In genomic region chr10:112294169-112294568, GRCh38 we compare ENCODE assay signal across 39 cellular contexts. TPM values are rescaled to one million over a fixed set of nuclear protein-coding genes. Genes with fewer than 3 reads are reported as not detected.
"Had no signal": no experiment of that assay in that cellular context is flagged by ENCODE, and none has a peak within 500 bp of the region (broad histone marks: within the 10 kb centered on the region; RNA-seq: fewer than 3 reads in every experiment).

No MANE protein-coding gene starts in this region.

- H3K27me3 ChIP-seq: ascending aorta, cardiac muscle cell had no signal

- H3K4me3 ChIP-seq: ascending aorta, cardiac muscle cell had no signal

- H3K9me3 ChIP-seq: ascending aorta had no signal

- ATAC-seq: activated CD4-positive, alpha-beta T cell treated with anti-CD3 and anti-CD28 coated beads for 36 hours; activated CD4-positive, CD25-positive, alpha-beta regulatory T cell treated with anti-CD3 and anti-CD28 coated beads, Interleukin-2, amount 50 U/mL, for 24 hours; activated CD8-positive, alpha-beta memory T cell treated with anti-CD3 and anti-CD28 coated beads, Interleukin-2, amount 10 ng/mL, durations not matched to agents 7 days and 5 days; activated CD8-positive, alpha-beta T cell treated with anti-CD3 and anti-CD28 coated beads, Interleukin-2, amount 10 ng/mL, durations not matched to agents 7 days and 5 days; activated naive CD8-positive, alpha-beta T cell treated with anti-CD3 and anti-CD28 coated beads, Interleukin-2, amount 50 U/mL, for 24 hours; WTC11 had no signal

- H3K36me3 Mint-ChIP-seq: activated CD8-positive, alpha-beta memory T cell treated with anti-CD3 and anti-CD28 coated beads, Interleukin-2, amount 10 ng/mL, durations not matched to agents 7 days and 5 days; activated naive CD4-positive, alpha-beta T cell treated with anti-CD3 and anti-CD28 coated beads, Interleukin-2, amount 10 ng/mL, durations not matched to agents 7 days and 5 days; activated naive CD4-positive, alpha-beta T cell treated with anti-CD3 and anti-CD28 coated beads, Interleukin-2, amount 50 U/mL, for 24 hours; activated naive CD8-positive, alpha-beta T cell; activated naive CD8-positive, alpha-beta T cell treated with anti-CD3 and anti-CD28 coated beads, Interleukin-2, amount 10 ng/mL, durations not matched to agents 7 days and 5 days; brain; WTC11 had no signal

- H3K27ac ChIP-seq: ascending aorta, cardiac muscle cell, VCaP had no signal

- H3K27ac Mint-ChIP-seq: activated CD4-positive, alpha-beta memory T cell treated with anti-CD3 and anti-CD28 coated beads, Interleukin-2, amount 10 ng/mL, durations not matched to agents 7 days and 5 days; activated CD4-positive, alpha-beta T cell treated with anti-CD3 and anti-CD28 coated beads for 36 hours; activated CD4-positive, alpha-beta T cell treated with anti-CD3 and anti-CD28 coated beads, Interleukin-2, amount 10 ng/mL, durations not matched to agents 7 days and 5 days; activated CD8-positive, alpha-beta memory T cell treated with anti-CD3 and anti-CD28 coated beads, Interleukin-2, amount 10 ng/mL, durations not matched to agents 7 days and 5 days; activated CD8-positive, alpha-beta T cell treated with anti-CD3 and anti-CD28 coated beads, Interleukin-2, amount 10 ng/mL, durations not matched to agents 7 days and 5 days; activated naive CD4-positive, alpha-beta T cell treated with anti-CD3 and anti-CD28 coated beads, Interleukin-2, amount 10 ng/mL, durations not matched to agents 7 days and 5 days; activated naive CD4-positive, alpha-beta T cell treated with anti-CD3 and anti-CD28 coated beads, Interleukin-2, amount 50 U/mL, for 24 hours; activated naive CD8-positive, alpha-beta T cell; activated naive CD8-positive, alpha-beta T cell treated with anti-CD3 and anti-CD28 coated beads, Interleukin-2, amount 10 ng/mL, durations not matched to agents 7 days and 5 days; activated naive CD8-positive, alpha-beta T cell treated with anti-CD3 and anti-CD28 coated beads, Interleukin-2, amount 50 U/mL, for 24 hours; activated T-cell treated with anti-CD3 and anti-CD28 coated beads, Interleukin-2, amount 50 U/mL, for 24 hours; activated T-helper 2 cell treated with anti-CD3 and anti-CD28 coated beads, Interferon-gamma antibody, Interleukin-2, Interleukin-4, amounts not matched to agents 10 μg/mL and 5 μg/mL and 100 μg/mL, durations not matched to agents 14 hours and 24 hours and 36 hours; T-helper 2 cell treated with Interferon-gamma antibody and Interleukin-4, amounts not matched to agents 5 μg/mL and 100 μg/mL, for 36 hours; WTC11 had no signal

- DNase-seq: activated CD4-positive, alpha-beta memory T cell treated with anti-CD3 and anti-CD28 coated beads, Interleukin-2, amount 10 ng/mL, durations not matched to agents 7 days and 5 days; activated CD4-positive, alpha-beta T cell treated with anti-CD3 and anti-CD28 coated beads for 1 hour; activated CD4-positive, alpha-beta T cell treated with anti-CD3 and anti-CD28 coated beads for 36 hours; activated CD4-positive, alpha-beta T cell treated with anti-CD3 and anti-CD28 coated beads for 48 hours; activated CD4-positive, alpha-beta T cell treated with anti-CD3 and anti-CD28 coated beads, Interleukin-2, amount 10 ng/mL, durations not matched to agents 7 days and 5 days; activated CD4-positive, alpha-beta T cell treated with anti-CD3 and anti-CD28 coated beads, Interleukin-2, amount 50 U/mL, for 48 hours; activated CD4-positive, CD25-positive, alpha-beta regulatory T cell; activated CD8-positive, alpha-beta memory T cell treated with anti-CD3 and anti-CD28 coated beads for 24 hours; activated CD8-positive, alpha-beta memory T cell treated with anti-CD3 and anti-CD28 coated beads, Interleukin-2, amount 10 ng/mL, durations not matched to agents 7 days and 5 days; activated CD8-positive, alpha-beta memory T cell treated with anti-CD3 and anti-CD28 coated beads, Interleukin-2, amount 50 U/mL, for 48 hours; activated CD8-positive, alpha-beta T cell treated with anti-CD3 and anti-CD28 coated beads, Interleukin-2, amount 10 ng/mL, durations not matched to agents 7 days and 5 days; activated effector memory CD4-positive, alpha-beta T cell treated with Interleukin-2 at 50 U/mL for 16 hours; activated gamma-delta T cell; activated naive CD4-positive, alpha-beta T cell treated with anti-CD3 and anti-CD28 coated beads, Interleukin-2, amount 10 ng/mL, durations not matched to agents 7 days and 5 days; activated naive CD4-positive, alpha-beta T cell treated with Interleukin-2 at 50 U/mL for 16 hours; activated naive CD8-positive, alpha-beta T cell treated with anti-CD3 and anti-CD28 coated beads, Interleukin-2, amount 10 ng/mL, durations not matched to agents 7 days and 5 days; activated naive CD8-positive, alpha-beta T cell treated with anti-CD3 and anti-CD28 coated beads, Interleukin-2, amount 50 U/mL, for 24 hours; activated T-cell treated with anti-CD3 and anti-CD28 coated beads, Interleukin-2, amount 50 U/mL, for 24 hours; activated T-cell treated with anti-CD3 and anti-CD28 coated beads, Interleukin-2, amount 50 U/mL, for 48 hours; amygdala; anterior cingulate cortex; caudate nucleus; cerebellar nuclear complex; T-helper 2 cell; T-helper 9 cell had no signal

- H3K36me3 ChIP-seq: ascending aorta, cardiac muscle cell had no signal

- H3K4me3 Mint-ChIP-seq: activated CD4-positive, alpha-beta memory T cell treated with anti-CD3 and anti-CD28 coated beads, Interleukin-2, amount 10 ng/mL, durations not matched to agents 7 days and 5 days; activated CD4-positive, alpha-beta T cell treated with anti-CD3 and anti-CD28 coated beads for 36 hours; activated CD4-positive, alpha-beta T cell treated with anti-CD3 and anti-CD28 coated beads, Interleukin-2, amount 10 ng/mL, durations not matched to agents 7 days and 5 days; activated CD8-positive, alpha-beta memory T cell treated with anti-CD3 and anti-CD28 coated beads, Interleukin-2, amount 10 ng/mL, durations not matched to agents 7 days and 5 days; activated CD8-positive, alpha-beta T cell treated with anti-CD3 and anti-CD28 coated beads, Interleukin-2, amount 10 ng/mL, durations not matched to agents 7 days and 5 days; activated naive CD4-positive, alpha-beta T cell treated with anti-CD3 and anti-CD28 coated beads, Interleukin-2, amount 10 ng/mL, durations not matched to agents 7 days and 5 days; activated naive CD4-positive, alpha-beta T cell treated with anti-CD3 and anti-CD28 coated beads, Interleukin-2, amount 50 U/mL, for 24 hours; activated naive CD8-positive, alpha-beta T cell; activated naive CD8-positive, alpha-beta T cell treated with anti-CD3 and anti-CD28 coated beads, Interleukin-2, amount 10 ng/mL, durations not matched to agents 7 days and 5 days; activated naive CD8-positive, alpha-beta T cell treated with anti-CD3 and anti-CD28 coated beads, Interleukin-2, amount 50 U/mL, for 24 hours; activated T-cell treated with anti-CD3 and anti-CD28 coated beads, Interleukin-2, amount 50 U/mL, for 24 hours; brain; central memory CD8-positive, alpha-beta T cell; T-helper 2 cell treated with Interferon-gamma antibody and Interleukin-4, amounts not matched to agents 5 μg/mL and 100 μg/mL, for 36 hours; WTC11 had no signal

- H3K4me1 Mint-ChIP-seq: activated CD4-positive, alpha-beta memory T cell treated with anti-CD3 and anti-CD28 coated beads, Interleukin-2, amount 10 ng/mL, durations not matched to agents 7 days and 5 days; activated CD4-positive, alpha-beta T cell treated with anti-CD3 and anti-CD28 coated beads for 36 hours; activated CD4-positive, alpha-beta T cell treated with anti-CD3 and anti-CD28 coated beads, Interleukin-2, amount 10 ng/mL, durations not matched to agents 7 days and 5 days; activated CD8-positive, alpha-beta memory T cell treated with anti-CD3 and anti-CD28 coated beads, Interleukin-2, amount 10 ng/mL, durations not matched to agents 7 days and 5 days; activated naive CD4-positive, alpha-beta T cell treated with anti-CD3 and anti-CD28 coated beads, Interleukin-2, amount 10 ng/mL, durations not matched to agents 7 days and 5 days; activated naive CD4-positive, alpha-beta T cell treated with anti-CD3 and anti-CD28 coated beads, Interleukin-2, amount 50 U/mL, for 24 hours; activated naive CD8-positive, alpha-beta T cell treated with anti-CD3 and anti-CD28 coated beads, Interleukin-2, amount 10 ng/mL, durations not matched to agents 7 days and 5 days; activated naive CD8-positive, alpha-beta T cell treated with anti-CD3 and anti-CD28 coated beads, Interleukin-2, amount 50 U/mL, for 24 hours; central memory CD8-positive, alpha-beta T cell; WTC11 had no signal

RNA-seq across cellular contexts. Expression of gene TECTB, which starts 11.0 kb away (rescaled TPM):
- total RNA-seq: activated CD4-positive, alpha-beta memory T cell treated with anti-CD3 and anti-CD28 coated beads, Interleukin-2, amount 10 ng/mL, durations not matched to agents 7 days and 5 days; activated CD4-positive, alpha-beta T cell treated with anti-CD3 and anti-CD28 coated beads for 36 hours; activated CD4-positive, alpha-beta T cell treated with anti-CD3 and anti-CD28 coated beads, Interleukin-2, amount 10 ng/mL, durations not matched to agents 7 days and 5 days; activated CD8-positive, alpha-beta memory T cell treated with anti-CD3 and anti-CD28 coated beads, Interleukin-2, amount 10 ng/mL, durations not matched to agents 7 days and 5 days; activated CD8-positive, alpha-beta T cell treated with anti-CD3 and anti-CD28 coated beads, Interleukin-2, amount 10 ng/mL, durations not matched to agents 7 days and 5 days; activated naive CD8-positive, alpha-beta T cell treated with anti-CD3 and anti-CD28 coated beads, Interleukin-2, amount 10 ng/mL, durations not matched to agents 7 days and 5 days; activated T-helper 2 cell treated with anti-CD3 and anti-CD28 coated beads, Interferon-gamma antibody, Interleukin-2, Interleukin-4, amounts not matched to agents 10 μg/mL and 5 μg/mL and 100 μg/mL, durations not matched to agents 14 hours and 24 hours and 36 hours; ascending aorta; bronchial epithelial cell; cardiac muscle cell; chondrocyte; T-helper 1 cell treated with Interleukin-12 subunit alpha and Interleukin-12 subunit beta and Interleukin-4 antibody, amounts not matched to agents 30 ng/mL and 1 ng/mL, for 36 hours; WTC11 had no signal
- polyA plus RNA-seq: cardiac muscle cell had no signal
